ENCODE assay signal across 1 cellular context in genomic region chr1:212558665-212559480, GRCh38.
TF ChIP-seq lines count a peak whose summit lies in the region.

No MANE protein-coding gene starts in this region.

TF ChIP-seq in HepG2, 621 proteins besides CTCF, POLR2A, EP300 and RAD21 (continued from another document and continues in another):
- TF ChIP-seq, protein P1, sequence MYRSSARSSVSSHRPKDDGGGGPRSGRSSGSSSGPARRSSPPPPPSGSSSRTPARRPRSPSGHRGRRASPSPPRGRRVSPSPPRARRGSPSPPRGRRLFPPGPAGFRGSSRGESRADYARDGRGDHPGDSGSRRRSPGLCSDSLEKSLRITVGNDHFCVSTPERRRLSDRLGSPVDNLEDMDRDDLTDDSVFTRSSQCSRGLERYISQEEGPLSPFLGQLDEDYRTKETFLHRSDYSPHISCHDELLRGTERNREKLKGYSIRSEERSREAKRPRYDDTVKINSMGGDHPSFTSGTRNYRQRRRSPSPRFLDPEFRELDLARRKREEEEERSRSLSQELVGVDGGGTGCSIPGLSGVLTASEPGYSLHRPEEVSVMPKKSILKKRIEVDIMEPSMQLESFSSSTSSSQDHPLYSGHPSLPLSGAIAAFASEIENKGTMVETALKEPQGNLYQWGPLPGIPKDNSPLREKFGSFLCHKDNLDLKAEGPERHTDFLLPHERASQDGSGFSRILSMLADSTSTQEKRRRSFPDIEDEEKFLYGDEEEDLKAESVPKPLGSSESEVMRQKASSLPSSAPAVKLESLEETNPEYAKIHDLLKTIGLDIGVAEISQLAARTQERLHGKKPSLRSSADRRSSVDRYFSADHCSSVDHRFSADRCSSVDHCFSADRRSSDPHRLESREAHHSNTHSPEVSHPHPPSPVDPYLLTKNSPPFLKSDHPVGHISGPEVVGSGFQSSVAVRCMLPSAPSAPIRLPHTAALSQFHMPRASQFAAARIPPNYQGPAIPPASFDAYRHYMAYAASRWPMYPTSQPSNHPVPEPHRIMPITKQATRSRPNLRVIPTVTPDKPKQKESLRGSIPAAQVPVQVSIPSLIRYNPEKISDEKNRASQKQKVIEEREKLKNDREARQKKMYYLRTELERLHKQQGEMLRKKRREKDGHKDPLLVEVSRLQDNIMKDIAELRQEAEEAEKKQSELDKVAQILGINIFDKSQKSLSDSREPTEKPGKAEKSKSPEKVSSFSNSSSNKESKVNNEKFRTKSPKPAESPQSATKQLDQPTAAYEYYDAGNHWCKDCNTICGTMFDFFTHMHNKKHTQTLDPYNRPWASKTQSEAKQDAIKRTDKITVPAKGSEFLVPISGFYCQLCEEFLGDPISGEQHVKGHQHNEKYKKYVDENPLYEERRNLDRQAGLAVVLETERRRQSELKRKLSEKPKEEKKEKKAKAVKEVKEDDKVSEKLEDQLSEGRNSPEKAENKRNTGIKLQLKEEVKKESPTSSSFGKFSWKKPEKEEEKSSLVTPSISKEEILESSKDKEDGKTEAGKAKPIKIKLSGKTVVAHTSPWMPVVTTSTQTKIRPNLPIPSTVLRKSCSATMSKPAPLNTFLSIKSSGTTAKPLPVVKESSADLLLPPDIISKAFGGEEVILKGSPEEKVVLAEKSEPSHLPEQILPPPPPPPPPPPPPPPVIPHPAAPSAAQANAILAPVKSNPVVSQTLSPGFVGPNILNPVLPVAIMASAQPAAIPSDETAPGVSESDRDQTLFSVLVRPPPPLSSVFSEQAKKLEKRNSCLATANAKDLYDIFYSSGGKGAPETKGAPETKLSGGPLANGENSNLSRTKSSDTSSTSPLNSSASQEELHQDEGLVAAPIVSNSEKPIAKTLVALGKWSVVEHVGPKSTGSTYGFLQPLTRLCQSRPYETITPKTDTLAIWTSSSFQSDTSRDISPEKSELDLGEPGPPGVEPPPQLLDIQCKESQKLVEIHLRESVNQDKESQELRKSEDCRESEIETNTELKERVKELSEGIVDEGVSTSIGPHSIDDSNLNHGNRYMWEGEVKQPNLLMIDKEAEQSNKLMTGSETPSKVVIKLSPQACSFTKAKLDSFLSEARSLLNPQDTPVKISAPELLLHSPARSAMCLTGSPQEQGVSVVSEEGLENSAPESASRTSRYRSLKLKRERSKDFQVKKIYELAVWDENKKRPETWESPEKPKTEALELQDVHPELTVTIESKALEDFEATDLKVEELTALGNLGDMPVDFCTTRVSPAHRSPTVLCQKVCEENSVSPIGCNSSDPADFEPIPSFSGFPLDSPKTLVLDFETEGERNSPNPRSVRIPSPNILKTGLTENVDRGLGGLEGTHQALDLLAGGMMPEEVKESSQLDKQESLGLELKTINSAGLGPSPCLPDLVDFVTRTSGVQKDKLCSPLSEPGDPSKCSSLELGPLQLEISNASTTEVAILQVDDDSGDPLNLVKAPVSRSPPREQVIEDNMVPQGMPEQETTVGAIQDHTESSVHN (CRISPR knock-in tag; IDR thresholded peaks at IDR 0.05) = no peak
- TF ChIP-seq ZNF780A (CRISPR knock-in tag; IDR thresholded peaks at IDR 0.05) = no peak
- TF ChIP-seq ZFY (CRISPR knock-in tag; IDR thresholded peaks at IDR 0.05) = peak; percentile 49
- no peak for TF ChIP-seq YEATS4 (CRISPR knock-in tag; IDR thresholded peaks at IDR 0.05; ENCODE audit: borderline replicate concordance)
- no peak for TF ChIP-seq JARID2 (CRISPR knock-in tag; IDR thresholded peaks at IDR 0.05; ENCODE audit: insufficient replicate concordance)
- TF ChIP-seq, protein P2, sequence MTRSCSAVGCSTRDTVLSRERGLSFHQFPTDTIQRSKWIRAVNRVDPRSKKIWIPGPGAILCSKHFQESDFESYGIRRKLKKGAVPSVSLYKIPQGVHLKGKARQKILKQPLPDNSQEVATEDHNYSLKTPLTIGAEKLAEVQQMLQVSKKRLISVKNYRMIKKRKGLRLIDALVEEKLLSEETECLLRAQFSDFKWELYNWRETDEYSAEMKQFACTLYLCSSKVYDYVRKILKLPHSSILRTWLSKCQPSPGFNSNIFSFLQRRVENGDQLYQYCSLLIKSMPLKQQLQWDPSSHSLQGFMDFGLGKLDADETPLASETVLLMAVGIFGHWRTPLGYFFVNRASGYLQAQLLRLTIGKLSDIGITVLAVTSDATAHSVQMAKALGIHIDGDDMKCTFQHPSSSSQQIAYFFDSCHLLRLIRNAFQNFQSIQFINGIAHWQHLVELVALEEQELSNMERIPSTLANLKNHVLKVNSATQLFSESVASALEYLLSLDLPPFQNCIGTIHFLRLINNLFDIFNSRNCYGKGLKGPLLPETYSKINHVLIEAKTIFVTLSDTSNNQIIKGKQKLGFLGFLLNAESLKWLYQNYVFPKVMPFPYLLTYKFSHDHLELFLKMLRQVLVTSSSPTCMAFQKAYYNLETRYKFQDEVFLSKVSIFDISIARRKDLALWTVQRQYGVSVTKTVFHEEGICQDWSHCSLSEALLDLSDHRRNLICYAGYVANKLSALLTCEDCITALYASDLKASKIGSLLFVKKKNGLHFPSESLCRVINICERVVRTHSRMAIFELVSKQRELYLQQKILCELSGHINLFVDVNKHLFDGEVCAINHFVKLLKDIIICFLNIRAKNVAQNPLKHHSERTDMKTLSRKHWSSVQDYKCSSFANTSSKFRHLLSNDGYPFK (CRISPR knock-in tag; IDR thresholded peaks at IDR 0.05; ENCODE audit: borderline replicate concordance) = 0 out of 2 replicates have a peak, but pooled peaks have one; percentile 31
- no peak for TF ChIP-seq PAXIP1 (CRISPR knock-in tag; conservative IDR thresholded peaks at IDR 0.05)
- TF ChIP-seq, protein P3, sequence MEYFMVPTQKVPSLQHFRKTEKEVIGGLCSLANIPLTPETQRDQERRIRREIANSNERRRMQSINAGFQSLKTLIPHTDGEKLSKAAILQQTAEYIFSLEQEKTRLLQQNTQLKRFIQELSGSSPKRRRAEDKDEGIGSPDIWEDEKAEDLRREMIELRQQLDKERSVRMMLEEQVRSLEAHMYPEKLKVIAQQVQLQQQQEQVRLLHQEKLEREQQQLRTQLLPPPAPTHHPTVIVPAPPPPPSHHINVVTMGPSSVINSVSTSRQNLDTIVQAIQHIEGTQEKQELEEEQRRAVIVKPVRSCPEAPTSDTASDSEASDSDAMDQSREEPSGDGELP (IDR thresholded peaks at IDR 0.05; ENCODE audit: borderline replicate concordance, low read depth) = peak; percentile 61; the same call in 1 of the 2 replicates
- no peak for TF ChIP-seq ZFAT (CRISPR knock-in tag; conservative IDR thresholded peaks at IDR 0.05)
- no peak for TF ChIP-seq ZNF878 (CRISPR knock-in tag; IDR thresholded peaks at IDR 0.05)
- TF ChIP-seq STAG1 (CRISPR knock-in tag; IDR thresholded peaks at IDR 0.05) = no peak
- no peak for TF ChIP-seq SOX6 (IDR thresholded peaks at IDR 0.05)
- peak; percentile 45 for TF ChIP-seq SOX6 (CRISPR knock-in tag; IDR thresholded peaks at IDR 0.05)
- TF ChIP-seq, protein P4, sequence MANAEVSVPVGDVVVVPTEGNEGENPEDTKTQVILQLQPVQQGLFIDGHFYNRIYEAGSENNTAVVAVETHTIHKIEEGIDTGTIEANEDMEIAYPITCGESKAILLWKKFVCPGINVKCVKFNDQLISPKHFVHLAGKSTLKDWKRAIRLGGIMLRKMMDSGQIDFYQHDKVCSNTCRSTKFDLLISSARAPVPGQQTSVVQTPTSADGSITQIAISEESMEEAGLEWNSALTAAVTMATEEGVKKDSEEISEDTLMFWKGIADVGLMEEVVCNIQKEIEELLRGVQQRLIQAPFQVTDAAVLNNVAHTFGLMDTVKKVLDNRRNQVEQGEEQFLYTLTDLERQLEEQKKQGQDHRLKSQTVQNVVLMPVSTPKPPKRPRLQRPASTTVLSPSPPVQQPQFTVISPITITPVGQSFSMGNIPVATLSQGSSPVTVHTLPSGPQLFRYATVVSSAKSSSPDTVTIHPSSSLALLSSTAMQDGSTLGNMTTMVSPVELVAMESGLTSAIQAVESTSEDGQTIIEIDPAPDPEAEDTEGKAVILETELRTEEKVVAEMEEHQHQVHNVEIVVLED (CRISPR knock-in tag; IDR thresholded peaks at IDR 0.05; ENCODE audit: borderline replicate concordance) = peak; percentile 96
- TF ChIP-seq HMGXB4 (CRISPR knock-in tag; IDR thresholded peaks at IDR 0.05; ENCODE audit: borderline replicate concordance in 1 of 2, low read depth in 1 of 2) = no peak; a peak in 1 of 4 replicates
- no peak for TF ChIP-seq ZNF569 (CRISPR knock-in tag; IDR thresholded peaks at IDR 0.05; ENCODE audit: borderline replicate concordance)
- peak; percentile 30; the same call in 1 of the 2 replicates for TF ChIP-seq ELF3 (CRISPR knock-in tag; IDR thresholded peaks at IDR 0.05)
- no peak for TF ChIP-seq ZNF431 (CRISPR knock-in tag; IDR thresholded peaks at IDR 0.05; ENCODE audit: borderline replicate concordance, low read depth)
- TF ChIP-seq, protein P5, sequence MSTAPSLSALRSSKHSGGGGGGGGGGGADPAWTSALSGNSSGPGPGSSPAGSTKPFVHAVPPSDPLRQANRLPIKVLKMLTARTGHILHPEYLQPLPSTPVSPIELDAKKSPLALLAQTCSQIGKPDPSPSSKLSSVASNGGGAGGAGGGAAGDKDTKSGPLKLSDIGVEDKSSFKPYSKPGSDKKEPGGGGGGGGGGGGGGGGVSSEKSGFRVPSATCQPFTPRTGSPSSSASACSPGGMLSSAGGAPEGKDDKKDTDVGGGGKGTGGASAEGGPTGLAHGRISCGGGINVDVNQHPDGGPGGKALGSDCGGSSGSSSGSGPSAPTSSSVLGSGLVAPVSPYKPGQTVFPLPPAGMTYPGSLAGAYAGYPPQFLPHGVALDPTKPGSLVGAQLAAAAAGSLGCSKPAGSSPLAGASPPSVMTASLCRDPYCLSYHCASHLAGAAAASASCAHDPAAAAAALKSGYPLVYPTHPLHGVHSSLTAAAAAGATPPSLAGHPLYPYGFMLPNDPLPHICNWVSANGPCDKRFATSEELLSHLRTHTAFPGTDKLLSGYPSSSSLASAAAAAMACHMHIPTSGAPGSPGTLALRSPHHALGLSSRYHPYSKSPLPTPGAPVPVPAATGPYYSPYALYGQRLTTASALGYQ (CRISPR knock-in tag; IDR thresholded peaks at IDR 0.05) = no peak
- no peak for TF ChIP-seq ZNF7 (CRISPR knock-in tag; IDR thresholded peaks at IDR 0.05)
- no peak; the same call in 1 of the 2 replicates for TF ChIP-seq SMAD3 (CRISPR knock-in tag; IDR thresholded peaks at IDR 0.05)
- TF ChIP-seq GLMP (CRISPR knock-in tag; IDR thresholded peaks at IDR 0.05; ENCODE audit: borderline replicate concordance) = no peak
- TF ChIP-seq ZNF564 (CRISPR knock-in tag; IDR thresholded peaks at IDR 0.05) = no peak
- no peak for TF ChIP-seq SP2 (CRISPR knock-in tag; IDR thresholded peaks at IDR 0.05)
- no peak for TF ChIP-seq RBM22 (optimal IDR thresholded peaks at IDR 0.05; ENCODE audit: low read length)
- TF ChIP-seq POLR2AphosphoS5 (IDR thresholded peaks at IDR 0.05; ENCODE audit: low read depth, low read length) = no peak
- TF ChIP-seq ZNF253 (CRISPR knock-in tag; IDR thresholded peaks at IDR 0.05; ENCODE audit: borderline replicate concordance) = no peak
- no peak for TF ChIP-seq CBX5 (CRISPR knock-in tag; IDR thresholded peaks at IDR 0.05; ENCODE audit: borderline replicate concordance)
- TF ChIP-seq ZSCAN29 (CRISPR knock-in tag; conservative IDR thresholded peaks at IDR 0.05) = no peak
- TF ChIP-seq, protein P6, sequence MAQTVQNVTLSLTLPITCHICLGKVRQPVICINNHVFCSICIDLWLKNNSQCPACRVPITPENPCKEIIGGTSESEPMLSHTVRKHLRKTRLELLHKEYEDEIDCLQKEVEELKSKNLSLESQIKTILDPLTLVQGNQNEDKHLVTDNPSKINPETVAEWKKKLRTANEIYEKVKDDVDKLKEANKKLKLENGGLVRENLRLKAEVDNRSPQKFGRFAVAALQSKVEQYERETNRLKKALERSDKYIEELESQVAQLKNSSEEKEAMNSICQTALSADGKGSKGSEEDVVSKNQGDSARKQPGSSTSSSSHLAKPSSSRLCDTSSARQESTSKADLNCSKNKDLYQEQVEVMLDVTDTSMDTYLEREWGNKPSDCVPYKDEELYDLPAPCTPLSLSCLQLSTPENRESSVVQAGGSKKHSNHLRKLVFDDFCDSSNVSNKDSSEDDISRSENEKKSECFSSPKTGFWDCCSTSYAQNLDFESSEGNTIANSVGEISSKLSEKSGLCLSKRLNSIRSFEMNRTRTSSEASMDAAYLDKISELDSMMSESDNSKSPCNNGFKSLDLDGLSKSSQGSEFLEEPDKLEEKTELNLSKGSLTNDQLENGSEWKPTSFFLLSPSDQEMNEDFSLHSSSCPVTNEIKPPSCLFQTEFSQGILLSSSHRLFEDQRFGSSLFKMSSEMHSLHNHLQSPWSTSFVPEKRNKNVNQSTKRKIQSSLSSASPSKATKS (CRISPR knock-in tag; IDR thresholded peaks at IDR 0.05) = no peak
- TF ChIP-seq ZFP36 (IDR thresholded peaks at IDR 0.05; ENCODE audit: borderline replicate concordance, low read depth, low read length, partially characterized antibody) = peak; percentile 46
